21 cellular contexts compared by ENCODE assay signal in the genomic region with DNA sequence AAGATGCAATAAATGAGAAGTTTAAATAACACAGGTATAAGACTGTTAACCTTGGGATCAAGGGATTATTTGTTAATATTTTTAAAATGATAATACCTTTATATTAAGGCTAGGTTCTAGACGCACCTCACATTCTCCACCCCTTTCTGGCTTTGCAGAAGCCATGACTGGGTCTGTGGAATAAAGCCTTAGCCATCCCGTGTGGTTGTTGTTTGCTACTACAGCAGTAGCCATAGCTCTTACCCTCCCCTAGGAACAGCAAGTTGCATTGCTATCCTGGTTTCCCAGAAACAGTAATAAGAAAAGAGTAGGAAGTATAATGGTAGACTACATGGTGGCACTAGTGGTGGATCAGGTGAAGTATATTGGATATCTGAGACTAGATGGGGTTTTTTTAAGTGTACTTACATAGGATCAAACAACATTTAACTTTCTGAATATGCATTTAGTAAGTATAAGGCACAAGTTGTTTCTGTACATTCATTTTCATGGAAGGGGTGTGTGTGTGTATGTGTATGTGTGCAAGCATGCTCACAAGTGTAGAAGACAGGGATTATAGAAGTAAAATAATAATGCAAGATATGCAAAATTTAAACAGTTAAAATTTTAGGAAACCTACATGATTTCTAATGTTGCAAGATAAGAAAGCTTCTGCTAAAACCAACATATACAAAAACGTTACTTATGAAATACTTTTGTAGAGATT.
DNase-seq lines count a peak whose midpoint lies in the region; ATAC-seq, FAIRE-seq and TF ChIP-seq lines count a peak whose summit lies in the region.
"Had no signal": no experiment of that assay in that cellular context is flagged by ENCODE, and none has a peak within 500 bp of the region (broad histone marks: within the 10 kb centered on the region; RNA-seq: fewer than 3 reads in every experiment).

No MANE protein-coding gene starts in this region.

- no peak for FAIRE-seq in GM19239 (lab: Jason Lieb, UNC)

- no peak overlapping the region for H2BK15ac ChIP-seq in mesendoderm (replicated peaks; ENCODE audit: low read depth)

- H4K8ac ChIP-seq in mesendoderm (ENCODE audit: low read depth, low read length), result no peak overlapping the region

- no peak overlapping the region for H3K27ac ChIP-seq in mesendoderm (ENCODE audit: low read depth, low read length)
- no peak overlapping the region for H3K27ac ChIP-seq in thyroid gland
- H3K27ac ChIP-seq: cardiac muscle cell, HL-60, VCaP had no signal

- H3K23ac ChIP-seq in mesendoderm (ENCODE audit: low read length), result no peak overlapping the region

- H3K36me3 ChIP-seq in BE2C (no peaks in the 10 kb centered on the region), mesendoderm (ENCODE audit: control insufficient read depth, insufficient read depth, low read length) (no peaks in the 10 kb centered on the region), thyroid gland (no peaks in the 10 kb centered on the region)
- H3K36me3 ChIP-seq: cardiac muscle cell had no signal

- H3K4me1 ChIP-seq in BE2C, result no peaks in the 10 kb centered on the region
- peaks cover 2% of the 10 kb centered on the region for H3K4me1 ChIP-seq in mesendoderm (ENCODE audit: control insufficient read depth, low read depth, low read length)
- no peaks in the 10 kb centered on the region for H3K4me1 ChIP-seq in thyroid gland

- ATAC-seq in GM19328 (IDR thresholded peaks at IDR 0.05; ENCODE audit: unreplicated experiment), result no peak
- ATAC-seq: activated CD8-positive, alpha-beta T cell treated with anti-CD3 and anti-CD28 coated beads, Interleukin-2, amount 10 ng/mL, durations not matched to agents 7 days and 5 days; sciatic nerve; stimulated activated naive CD8-positive, alpha-beta T cell treated with anti-CD3 and anti-CD28 coated beads, Interleukin-15, amount 100 ng/mL, for 72 hours had no signal

- H2BK120ac ChIP-seq in mesendoderm (ENCODE audit: low read depth, low read length), result no peak overlapping the region

- no peak overlapping the region for H3K4me3 ChIP-seq in BE2C (ENCODE audit: low read depth, low read length)
- H3K4me3 ChIP-seq in mesendoderm (ENCODE audit: low read length), result no peak overlapping the region
- no peak overlapping the region for H3K4me3 ChIP-seq in thyroid gland (replicated peaks in 1 of 3)
- H3K4me3 ChIP-seq: cardiac muscle cell had no signal

- TF ChIP-seq CTCF in BE2C (IDR thresholded peaks at IDR 0.05; ENCODE audit: low read depth, low read length) (peak; percentile 42), thyroid gland (IDR thresholded peaks at IDR 0.05) (no peak)

- H3K27me3 ChIP-seq in BE2C (no peaks in the 10 kb centered on the region), mesendoderm (ENCODE audit: insufficient read depth, low read length, poor library complexity) (no peaks in the 10 kb centered on the region), thyroid gland (no peaks in the 10 kb centered on the region)
- H3K27me3 ChIP-seq: cardiac muscle cell had no signal

- no peaks in the 10 kb centered on the region for H3K79me2 ChIP-seq in mesendoderm (ENCODE audit: control insufficient read depth, insufficient read depth, low read length)

- H3K4me2 ChIP-seq in mesendoderm (ENCODE audit: low read length), result no peak overlapping the region

- WGBS in mesendoderm (ENCODE audit: extremely low coverage, insufficient coverage, low lambda C conversion rate), result no CpG with 5 or more reads among the region's 3 CpGs
- 58 to 62% methylated on average over 3 of the region's 3 CpGs for WGBS in thyroid gland, 2 donors

- no peaks in the 10 kb centered on the region for H3K79me1 ChIP-seq in mesendoderm (ENCODE audit: low read length)

- no peak overlapping the region for H2BK5ac ChIP-seq in mesendoderm (ENCODE audit: low read length)

- intact Hi-C loops in thyroid gland (cut with DNase I), result no loop called here

- H3K9ac ChIP-seq in mesendoderm (ENCODE audit: low read length), result no peak overlapping the region

- H2AK5ac ChIP-seq in mesendoderm (ENCODE audit: low read length), result no peak overlapping the region

- H3K4ac ChIP-seq in mesendoderm (ENCODE audit: low read depth, low read length), result no peak overlapping the region

- H3K9me3 ChIP-seq in BE2C, result no peaks in the 10 kb centered on the region; the same call in 1 of the 2 replicates
- H3K9me3 ChIP-seq in thyroid gland, result no peaks in the 10 kb centered on the region

- no peak overlapping the region for H3K56ac ChIP-seq in mesendoderm (ENCODE audit: low read length)

- TF ChIP-seq POLR2A in thyroid gland (IDR thresholded peaks at IDR 0.05), result no peak

- H3K18ac ChIP-seq in mesendoderm (ENCODE audit: low read length), result no peak overlapping the region

- H4K5ac ChIP-seq in mesendoderm (ENCODE audit: low read length), result no peak overlapping the region

- DNase-seq in BE2C (no peak), LHCN-M2 (ENCODE audit: low read depth) (peak; percentile 12), cerebellar cortex (ENCODE audit: low spot score) (peak; percentile 3), mesendoderm (peak; percentile 52), GM19239 (ENCODE audit: insufficient read length, low spot score) (no peak), kidney glomerular epithelial cell (lab: John Stamatoyannopoulos, UW) (no peak), thyroid gland (no peak)
- DNase-seq: activated CD8-positive, alpha-beta T cell treated with anti-CD3 and anti-CD28 coated beads, Interleukin-2, amount 10 ng/mL, durations not matched to agents 7 days and 5 days; activated naive CD8-positive, alpha-beta T cell treated with anti-CD3 and anti-CD28 coated beads, Interleukin-2, amount 10 ng/mL, durations not matched to agents 7 days and 5 days; KBM-7; midbrain; NCI-H1436; NCI-H226; nucleus accumbens; stimulated activated naive CD8-positive, alpha-beta T cell treated with anti-CD3 and anti-CD28 coated beads, Interleukin-15, amount 100 ng/mL, for 72 hours; T-helper 1 cell had no signal

Comparison
In these comparisons a context has a peak if more than half of its experiments do, and no peak if none do; other contexts are left out.
1. DNase-seq: peak in LHCN-M2 (single experiment), cerebellar cortex (single experiment) and mesendoderm (single experiment); none in BE2C (single experiment), GM19239 (single experiment), kidney glomerular epithelial cell (single experiment) and thyroid gland (0 of 2).